In the genomic region with DNA sequence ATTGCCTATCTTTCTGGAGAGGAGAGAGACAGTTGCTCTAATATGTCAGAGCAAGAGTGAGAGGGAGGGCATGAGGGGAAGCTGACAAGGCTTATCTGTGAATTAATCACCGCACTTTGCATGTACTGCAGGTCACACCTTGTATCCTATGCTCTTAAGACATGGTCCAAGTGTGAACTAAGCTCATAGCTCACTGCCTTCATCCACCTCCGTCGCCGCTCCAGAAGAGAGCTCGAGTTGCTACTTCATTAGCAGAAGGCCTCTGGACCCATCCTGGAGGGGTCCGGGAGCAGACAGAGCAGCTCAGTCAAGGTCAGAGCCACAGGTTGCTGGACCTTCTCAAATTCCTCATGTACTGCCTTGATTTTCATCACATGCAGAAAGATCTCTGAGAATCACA, we compare ENCODE assay signal across 11 cellular contexts. TPM values are rescaled to one million over a fixed set of nuclear protein-coding genes. Genes with fewer than 3 reads are reported as not detected.
A peak's percentile ranks its signal among the peaks of the same experiment; 100 is the strongest.
DNase-seq lines count a peak whose midpoint lies in the region; ATAC-seq and TF ChIP-seq lines count a peak whose summit lies in the region.
"Not testable (repeated sequence)": the region's sequence is repeated elsewhere in the genome, so short reads cannot be mapped to it uniquely, and the experiment has no call there.
"Had no signal": no experiment of that assay in that cellular context is flagged by ENCODE, and none has a peak within 500 bp of the region (broad histone marks: within the 10 kb centered on the region; RNA-seq: fewer than 3 reads in every experiment).

No MANE protein-coding gene starts in this region.

- H3K18ac ChIP-seq in H9 (ENCODE audit: insufficient read length, low read depth, low read length) = not testable (repeated sequence)

- not testable (repeated sequence) for H4K91ac ChIP-seq in H9 (ENCODE audit: insufficient read length, low read depth, low read length)

- not testable (repeated sequence) for H3K23ac ChIP-seq in H9 (ENCODE audit: insufficient read length, low read depth, low read length)

- H2BK12ac ChIP-seq in H9 (ENCODE audit: insufficient read length, low read depth, low read length) = not testable (repeated sequence)

- not testable (repeated sequence) for H4K5ac ChIP-seq in H9 (ENCODE audit: insufficient read length, low read depth, low read length)

- H3K4me2 ChIP-seq in H9 (ENCODE audit: insufficient read depth, insufficient read length, low read length) = not testable (repeated sequence)

- peak; percentile 28 for DNase-seq in H9
- DNase-seq in WERI-Rb-1 = peak; percentile 25
- DNase-seq in ecto neural progenitor cell (ENCODE audit: low spot score) = peak; percentile 45
- DNase-seq in Right ventricle myocardium superior, mucosa of descending colon: not testable (repeated sequence)
- peak; percentile 83 for DNase-seq in posterior vena cava (ENCODE audit: low spot score)
- peak; percentile 70 for DNase-seq in type B pancreatic cell (ENCODE audit: extremely low spot score, unreplicated experiment)

- not testable (repeated sequence) for H3T11ph ChIP-seq in H9 (ENCODE audit: low read length)

- H3K4ac ChIP-seq in H9 (ENCODE audit: low read depth, low read length) = not testable (repeated sequence)

- H3K9me3 ChIP-seq in H9 (ENCODE audit: control insufficient read depth, low read depth, low read length); WERI-Rb-1 (ENCODE audit: severe bottlenecking); mucosa of descending colon: not testable (repeated sequence)

- H3K27me3 Mint-ChIP-seq in H9 (ENCODE audit: low read depth) (peaks cover 19% of the 10 kb centered on the region), type B pancreatic cell (peaks cover 69% of the 10 kb centered on the region)

- not testable (repeated sequence) for H4K8ac ChIP-seq in H9 (replicated peaks; ENCODE audit: insufficient read length, low read depth, low read length)

- not testable (repeated sequence) for H3K14ac ChIP-seq in H9 (ENCODE audit: insufficient read depth, low read length)

- H2AFZ ChIP-seq in H9 (ENCODE audit: low read length) = not testable (repeated sequence)

- not testable (repeated sequence) for H2BK5ac ChIP-seq in H9 (ENCODE audit: insufficient read length, low read length)

- H3K56ac ChIP-seq in H9 (ENCODE audit: insufficient read length, low read depth, low read length) = not testable (repeated sequence)

- peak; percentile 14 for ATAC-seq in Right ventricle myocardium superior (ENCODE audit: poor library complexity)
- peak; percentile 9 for ATAC-seq in mucosa of descending colon

- intact Hi-C loops in Right ventricle myocardium superior (cut with DNase I); mucosa of descending colon (cut with DNase I, micrococcal nuclease); posterior vena cava (cut with DNase I): not testable (repeated sequence)

- not testable (repeated sequence) for H3K36me3 ChIP-seq in WERI-Rb-1; mucosa of descending colon (ENCODE audit: low read depth)

- H3K79me1 ChIP-seq in H9 (ENCODE audit: insufficient read depth, low read depth, low read length, poor library complexity, severe bottlenecking) = not testable (repeated sequence)

- WGBS in H9 (ENCODE audit: extremely low coverage, insufficient read length, low lambda C conversion rate) = no CpG with 5 or more reads among the region's 6 CpGs

- not testable (repeated sequence) for H4K20me1 ChIP-seq in H9 (ENCODE audit: control insufficient read depth, insufficient read depth, insufficient read length)

- H3K36me3 Mint-ChIP-seq in H9 (ENCODE audit: insufficient read depth in 1 of 3, low read depth in 3 of 3); type B pancreatic cell: not testable (repeated sequence)

- H3K4me1 Mint-ChIP-seq in H9 = peaks cover 15 to 18% of the 10 kb centered on the region in 2 experiments
- not testable (repeated sequence) for H3K4me1 Mint-ChIP-seq in type B pancreatic cell (ENCODE audit: unreplicated experiment)

- H3K27ac ChIP-seq in H9 (ENCODE audit: insufficient read length, low read depth, low read length); WERI-Rb-1: not testable (repeated sequence)

- H3K4me3 Mint-ChIP-seq in H9, type B pancreatic cell: not testable (repeated sequence)

- not testable (repeated sequence) for H3K79me2 ChIP-seq in H9 (ENCODE audit: insufficient read depth, low read length)

- H3K4me1 ChIP-seq in H9 (ENCODE audit: insufficient read depth, low read length); mucosa of descending colon (ENCODE audit: low read depth): not testable (repeated sequence)

- not testable (repeated sequence) for H3K9ac ChIP-seq in H9 (ENCODE audit: extremely low read depth, insufficient read length, low read length)

- not testable (repeated sequence) for H3K27ac Mint-ChIP-seq in H9, type B pancreatic cell

- H3K4me3 ChIP-seq in WERI-Rb-1 (ENCODE audit: low read depth, low read length); mucosa of descending colon: not testable (repeated sequence)

- H3K9me3 Mint-ChIP-seq in H9, type B pancreatic cell: not testable (repeated sequence)

- TF ChIP-seq CTCF in H9 (conservative IDR thresholded peaks at IDR 0.05); WERI-Rb-1 (IDR thresholded peaks at IDR 0.05; ENCODE audit: low read depth, low read length); mucosa of descending colon (IDR thresholded peaks at IDR 0.05); type B pancreatic cell (conservative IDR thresholded peaks at IDR 0.05): not testable (repeated sequence)

- H2BK20ac ChIP-seq in H9 (ENCODE audit: low read depth, low read length, poor library complexity, severe bottlenecking) = not testable (repeated sequence)

- not testable (repeated sequence) for H2BK120ac ChIP-seq in H9 (ENCODE audit: low read depth, low read length, poor library complexity, severe bottlenecking)

- H2BK15ac ChIP-seq in H9 (ENCODE audit: low read depth, low read length) = not testable (repeated sequence)

- not testable (repeated sequence) for H2AK5ac ChIP-seq in H9 (ENCODE audit: insufficient read length, low read length)

- H3K23me2 ChIP-seq in H9 (ENCODE audit: insufficient read length, low read depth, low read length, poor library complexity, severe bottlenecking) = not testable (repeated sequence)

- H3K27me3 ChIP-seq in H9 (ENCODE audit: insufficient read depth, low read length); WERI-Rb-1 (ENCODE audit: insufficient read depth, low read depth, severe bottlenecking): not testable (repeated sequence)

RNA-seq across cellular contexts. Expression of a gene that starts 14.6 kb away (rescaled TPM):
- total RNA-seq in H9 (2021) (0.50 and 0.55 TPM in 2 replicates), Right ventricle myocardium superior (1.5 TPM), mucosa of descending colon (1 to 10 TPM in 2 of 3 donors, under 1 TPM in 1; 0.23 to 2.3 (median 1.1) TPM), posterior vena cava (1 to 10 TPM; 3.2 to 3.6 TPM), type B pancreatic cell (ENCODE audit: low replicate concordance) (3.7 and 4.2 TPM in 2 replicates)
- total RNA-seq: Calu3, G401, H4, HFFc6 had no signal
